Comparison of ENCODE assay signal across 8 cellular contexts in the genomic region with DNA sequence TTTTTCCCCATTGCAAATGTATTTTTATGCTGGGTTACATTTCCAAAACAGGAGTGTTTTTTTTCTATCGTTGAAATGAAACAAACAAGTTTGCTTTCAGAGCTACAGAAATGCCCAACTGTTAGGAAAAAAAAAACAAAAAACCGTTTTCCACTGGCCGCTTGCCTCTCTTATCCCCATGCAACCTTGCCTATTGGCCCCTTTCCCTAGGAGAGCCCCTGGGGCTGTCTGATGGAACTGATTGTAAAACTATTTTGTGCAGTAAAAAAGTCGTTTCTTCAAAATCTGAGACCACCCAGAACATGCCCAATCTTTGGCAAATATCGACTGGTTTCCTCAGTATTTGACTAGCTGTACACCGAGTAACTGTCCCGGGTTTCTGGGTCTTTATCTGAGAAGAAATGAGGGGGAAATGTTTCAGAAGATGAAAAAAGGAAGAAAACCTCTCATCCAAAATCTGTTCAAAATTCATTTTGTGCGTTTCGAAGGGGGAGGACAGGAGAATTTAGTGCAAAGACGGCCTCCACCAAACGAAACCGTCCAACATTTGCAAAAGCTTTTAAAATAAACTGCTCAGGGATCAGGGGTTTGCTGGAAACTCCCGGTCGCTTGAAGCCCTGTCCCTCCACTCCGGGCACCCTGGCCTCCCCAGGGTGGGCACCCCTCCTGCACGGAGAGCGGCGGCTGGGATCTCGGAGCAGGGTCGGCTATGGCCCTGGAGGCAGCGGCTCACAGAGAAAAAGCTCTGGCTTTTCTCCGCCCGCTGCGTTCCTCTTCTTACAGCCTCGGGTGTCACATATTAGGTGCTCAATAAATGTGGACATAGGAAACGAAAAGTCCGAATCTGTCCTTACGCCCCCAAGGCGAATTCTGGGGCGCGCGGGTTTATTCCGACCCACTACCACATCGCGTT. TPM values are rescaled to one million over a fixed set of nuclear protein-coding genes. Genes with fewer than 3 reads are reported as not detected.
A peak's percentile ranks its signal among the peaks of the same experiment; 100 is the strongest.
DNase-seq lines count a peak whose midpoint lies in the region; TF ChIP-seq lines count a peak whose summit lies in the region.

No MANE protein-coding gene starts in this region.

- TF ChIP-seq EP300 in stomach (IDR thresholded peaks at IDR 0.05): no peak

- in situ Hi-C loops in astrocyte of the spinal cord (cut with HindIII; ENCODE audit: low sequenced_read_pairs): no loop called here

- peak overlapping the region; percentile 63 for H3K4me3 ChIP-seq in HL-60 (replicated peaks; ENCODE audit: insufficient read depth, low read length)
- H3K4me3 ChIP-seq in astrocyte of the spinal cord (ENCODE audit: low read depth, low read length): peak overlapping the region; percentile 28
- peak overlapping the region; percentile 44 for H3K4me3 ChIP-seq in kidney epithelial cell (ENCODE audit: low read depth, low read length)
- peak overlapping the region; percentile 56 to 76 (median 68) for H3K4me3 ChIP-seq in stomach

- H3K4me1 ChIP-seq in stomach: peaks cover 9 to 55% (median 47%) of the 10 kb centered on the region in 4 donors

- no peaks in the 10 kb centered on the region for H3K9me3 ChIP-seq in stomach

- no peak overlapping the region for H3K27ac ChIP-seq in HL-60 (replicated peaks)
- peak overlapping the region; percentile 84 to 96 (median 88) for H3K27ac ChIP-seq in stomach

- peaks cover 54% of the 10 kb centered on the region for H3K27me3 ChIP-seq in HL-60 (ENCODE audit: insufficient read depth, poor library complexity, severe bottlenecking)
- H3K27me3 ChIP-seq in kidney epithelial cell (ENCODE audit: control insufficient read depth, insufficient read depth, low read length): peaks cover 53% of the 10 kb centered on the region
- H3K27me3 ChIP-seq in stomach: peaks cover 0 to 73% (median 42%) of the 10 kb centered on the region in 3 donors

- no peak for DNase-seq in HL-60 (ENCODE audit: low read depth in 1 of 2, low spot score in 1 of 2)
- peak; percentile 3 for DNase-seq in astrocyte of the spinal cord (ENCODE audit: low read depth, low spot score)
- no peak for DNase-seq in kidney epithelial cell (ENCODE audit: low read depth)
- DNase-seq in stomach: no peak
- DNase-seq in stimulated activated naive CD4-positive, alpha-beta T cell treated with Interleukin-2 at 50 U/mL for 16 hours (lab: John Stamatoyannopoulos, UW): no peak
- no peak for DNase-seq in ureter (ENCODE audit: low spot score)
- DNase-seq in NCI-H345 (lab: John Stamatoyannopoulos, UW): no peak
- no peak for DNase-seq in DMS153 treated with DMSO at 0.1 percent for 48 hours (lab: John Stamatoyannopoulos, UW; ENCODE audit: unreplicated experiment)

- H3K36me3 ChIP-seq in kidney epithelial cell (ENCODE audit: control insufficient read depth, insufficient read depth, low read length) (no peaks in the 10 kb centered on the region), stomach (no peaks in the 10 kb centered on the region)

- TF ChIP-seq POLR2A in stomach (IDR thresholded peaks at IDR 0.05): no peak

- TF ChIP-seq CTCF in HL-60 (IDR thresholded peaks at IDR 0.05; ENCODE audit: insufficient read depth, low read length) (no peak), astrocyte of the spinal cord (IDR thresholded peaks at IDR 0.05; ENCODE audit: low read depth, low read length) (no peak), kidney epithelial cell (IDR thresholded peaks at IDR 0.05; ENCODE audit: insufficient read depth, low read length, poor library complexity, severe bottlenecking) (no peak), stomach (IDR thresholded peaks at IDR 0.05) (no peak)

- intact Hi-C loops in stomach (cut with DNase I; ENCODE audit: low total_unique reads): no loop called here

- WGBS in stomach, 5 donors: 5 to 8% (median 6%) methylated on average over 29 to 35 of the region's 35 CpGs

RNA-seq across cellular contexts. Expression of a gene that starts 1.0 kb away (rescaled TPM):
- 2.7 and 5.7 TPM in 2 replicates for total RNA-seq in kidney epithelial cell
- total RNA-seq in stomach: 10 to 100 TPM in 2 of 5 donors, 1 to 10 TPM in 3; 3.8 to 42.0 (median 9.9) TPM
- 1 to 10 TPM; 2.3 to 3.4 (median 2.3) TPM for polyA plus RNA-seq in stomach
- total RNA-seq in ureter: 23.8 TPM
